8 cellular contexts compared by ENCODE assay signal in the genomic region with DNA sequence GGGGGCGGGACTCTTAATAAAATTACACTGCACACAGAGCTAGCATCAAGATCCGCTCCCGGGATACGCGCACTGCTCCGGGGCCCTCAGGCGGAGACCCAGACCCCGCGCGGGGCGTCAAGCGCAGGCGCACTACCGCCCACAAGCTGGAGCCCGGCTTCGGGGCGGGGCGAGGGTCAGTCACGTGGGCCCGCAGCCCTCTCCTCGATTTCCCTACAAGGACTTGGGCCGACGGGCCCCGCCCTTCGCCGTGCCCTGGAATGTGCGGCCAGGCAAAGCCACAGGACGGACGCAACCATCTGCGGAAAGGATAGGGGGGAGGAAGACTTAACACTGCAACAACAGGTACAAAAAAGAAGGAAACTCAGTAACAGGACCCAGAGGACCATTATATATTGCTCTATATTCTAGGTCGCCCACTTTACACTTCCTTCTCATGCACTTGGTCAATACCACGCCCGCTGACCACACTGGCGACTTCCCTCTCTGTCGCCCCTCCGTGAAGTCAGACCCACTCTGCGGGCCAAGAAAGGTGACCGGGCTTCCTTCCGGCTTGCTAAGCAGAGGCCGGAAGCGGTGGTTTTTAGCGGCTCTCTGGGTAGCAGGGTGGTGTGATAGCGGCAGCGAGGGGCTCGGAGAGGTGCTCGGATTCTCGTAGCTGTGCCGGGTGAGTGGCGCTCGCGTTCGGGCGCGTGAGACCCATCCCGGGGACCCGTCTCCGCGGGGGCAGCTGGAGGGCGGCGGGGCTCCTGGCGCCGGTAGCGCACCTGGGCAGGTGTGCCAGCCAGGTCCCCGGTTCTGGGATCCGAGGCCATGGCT. TPM values are rescaled to one million over a fixed set of nuclear protein-coding genes. Genes with fewer than 3 reads are reported as not detected.
A peak's percentile ranks its signal among the peaks of the same experiment; 100 is the strongest.
DNase-seq lines count a peak whose midpoint lies in the region; ATAC-seq and TF ChIP-seq lines count a peak whose summit lies in the region.

A gene (plus strand): TSS at position 559 of the 819 bp plus-strand sequence. CDS start 5,447 bp downstream, outside the sequence.

- CTCF ChIA-PET in GM10248 (lab: Yijun Ruan, JAX) = interaction anchor here (0.8 to 4.7 kb wide), 27 partner anchors 8 to 419 kb away, joined by 3 to 73 read pairs (median 10); a partner anchor contains a TSS

- peak within 1 kb of the TSS; percentile 94 to 97 for H3K27ac ChIP-seq in testis

- peak; percentile 95 for DNase-seq in GM10248 (ENCODE audit: extremely low spot score)
- peak; percentile 83 for DNase-seq in NCI-H1105 (lab: John Stamatoyannopoulos, UW)
- DNase-seq in SKM-1 treated with dmso at 0.1 percent for 144 hours (lab: John Stamatoyannopoulos, UW; ENCODE audit: unreplicated experiment) = peak; percentile 95
- peak; percentile 97 for DNase-seq in glomerular endothelial cell (ENCODE audit: extremely low read depth, low read depth, low spot score)
- peak; percentile 77 for DNase-seq in omental fat pad (ENCODE audit: low spot score)
- peak; percentile 98 for DNase-seq in testis

- POLR2A ChIA-PET in GM10248 (lab: Yijun Ruan, JAX) = interaction anchor here (1.1 to 1.9 kb wide), 3 partner anchors 9 to 253 kb away, joined by 3 to 5 read pairs (median 3); no protein-coding TSS in a partner anchor

- H3K27ac Mint-ChIP-seq in activated naive CD8-positive, alpha-beta T cell = peak within 1 kb of the TSS; percentile 99

- H3K4me3 Mint-ChIP-seq in activated naive CD8-positive, alpha-beta T cell = peak within 1 kb of the TSS; percentile 97

- H3K9me3 ChIP-seq in testis = no peaks in the 10 kb centered on the region

- no peaks in the 10 kb centered on the region for H3K36me3 ChIP-seq in testis (ENCODE audit: low read depth, missing control alignments)

- TF ChIP-seq CTCF in GM10248 (IDR thresholded peaks at IDR 0.05; ENCODE audit: control extremely low read depth, extremely low read depth, low read depth, missing control alignments) = no peak
- TF ChIP-seq CTCF in omental fat pad (IDR thresholded peaks at IDR 0.05) = no peak
- TF ChIP-seq CTCF in testis (IDR thresholded peaks at IDR 0.05) = peak in 2 of 3 experiments; percentile 21 to 25

- 0 to 2% methylated on average over 24 to 65 of the region's 65 CpGs for WGBS in testis, 2 donors

- peaks cover 6% of the 10 kb centered on the region for H3K36me3 Mint-ChIP-seq in activated naive CD8-positive, alpha-beta T cell

- peaks cover 4% of the 10 kb centered on the region for H3K9me3 Mint-ChIP-seq in activated naive CD8-positive, alpha-beta T cell (ENCODE audit: low read depth)

- H3K27me3 Mint-ChIP-seq in activated naive CD8-positive, alpha-beta T cell = no peaks in the 10 kb centered on the region

- ATAC-seq in HG02623 (IDR thresholded peaks at IDR 0.05; ENCODE audit: unreplicated experiment) (peak; percentile 77), omental fat pad (ENCODE audit: low FRiP score) (peak; percentile 91)

- H3K4me1 Mint-ChIP-seq in activated naive CD8-positive, alpha-beta T cell (ENCODE audit: low read depth) = peaks cover 50% of the 10 kb centered on the region

- peak; percentile 74 for TF ChIP-seq POLR2A in testis (IDR thresholded peaks at IDR 0.05)

- H3K27me3 ChIP-seq in testis = no peaks in the 10 kb centered on the region

- H3K4me1 ChIP-seq in testis = peaks cover 24% of the 10 kb centered on the region

- intact Hi-C loops in testis (cut with DNase I; ENCODE audit: low total_unique reads) = loop anchor here (10.0 kb wide), 3 partner anchors 93 to 313 kb away; a partner anchor contains a TSS

- H3K4me3 ChIP-seq in testis = peak within 1 kb of the TSS; percentile 77 to 93

RNA-seq across cellular contexts. Expression of the gene that starts here (rescaled TPM):
- 1,167 and 1,388 TPM in 2 replicates for total RNA-seq in glomerular endothelial cell
- total RNA-seq in omental fat pad = 100 to 1,000 TPM; 393 to 814 (median 535) TPM
- 100 to 1,000 TPM; 148 to 177 TPM for total RNA-seq in testis
- polyA plus RNA-seq in testis (ENCODE audit: insufficient read depth, low read depth, low replicate concordance) = 219 TPM

Comparison
In these comparisons a context has a peak if more than half of its experiments do, and no peak if none do; other contexts are left out.
1. Peak in every context shown above with its lines: DNase-seq, ATAC-seq, H3K4me3 ChIP-seq and H3K27ac ChIP-seq.
2. CTCF ChIP-seq: peak in testis (2 of 3); none in GM10248 (single experiment) and omental fat pad (0 of 3).